In genomic region chr1:198168180-198168579, GRCh38 we compare ENCODE assay signal across 9 cellular contexts. TPM values are rescaled to one million over a fixed set of nuclear protein-coding genes. Genes with fewer than 3 reads are reported as not detected.
DNase-seq lines count a peak whose midpoint lies in the region; ATAC-seq, FAIRE-seq and TF ChIP-seq lines count a peak whose summit lies in the region.
"Had no signal": no experiment of that assay in that cellular context is flagged by ENCODE, and none has a peak within 500 bp of the region (broad histone marks: within the 10 kb centered on the region; RNA-seq: fewer than 3 reads in every experiment).

No MANE protein-coding gene starts in this region.

- intact Hi-C loops in activated T-helper 2 cell treated with anti-CD3 and anti-CD28 coated beads, Interferon-gamma antibody, Interleukin-2, Interleukin-4, amounts not matched to agents 10 μg/mL and 5 μg/mL and 100 μg/mL, durations not matched to agents 14 hours and 24 hours and 36 hours (cut with micrococcal nuclease) = loop anchor here (5.0 kb wide), 2 partner anchors 354 to 454 kb away; no protein-coding TSS in a partner anchor
- intact Hi-C loops in HepG2 (cut with micrococcal nuclease; ENCODE audit: unreplicated experiment) = no loop called here

- FAIRE-seq in HepG2 (lab: Jason Lieb, UNC) = no peak

- peaks cover 33% of the 10 kb centered on the region for H3K4me1 ChIP-seq in HepG2 (ENCODE audit: insufficient read depth, low read length)

- no TSS peak for BruUV-seq in HepG2 (replicated peaks; lab: Mats Ljungman, UMichigan)

- 93% methylated on average over 2 of the region's 2 CpGs for WGBS in HepG2 (ENCODE audit: low lambda C conversion rate)

- TF ChIP-seq CTCF in RWPE1 (conservative IDR thresholded peaks at IDR 0.05; ENCODE audit: low read depth) = no peak
- TF ChIP-seq CTCF in HepG2 (CRISPR knock-in tag; IDR thresholded peaks at IDR 0.05) = no peak

- TF ChIP-seq RAD21 in HepG2 (CRISPR knock-in tag; IDR thresholded peaks at IDR 0.05) = no peak

- DNase-seq in EL (peak; percentile 78), HCEC 1CT (peak; percentile 74), memory B cell (ENCODE audit: low spot score in 2 of 2) (no peak), RWPE1 (ENCODE audit: low spot score) (no peak), HepG2 (ENCODE audit: low spot score) (no peak)
- DNase-seq in activated T-helper 2 cell treated with anti-CD3 and anti-CD28 coated beads, Interferon-gamma antibody, Interleukin-2, Interleukin-4, amounts not matched to agents 10 μg/mL and 5 μg/mL and 100 μg/mL, durations not matched to agents 14 hours and 24 hours and 36 hours (ENCODE audit: low spot score) = no peak
- DNase-seq in stimulated activated CD4-positive, alpha-beta T cell treated with anti-CD3 and anti-CD28 coated beads, Interleukin-4, amount 100 ng/mL, for 4 hours = no peak
- DNase-seq: activated CD4-positive, alpha-beta T cell treated with anti-CD3 and anti-CD28 coated beads for 1 hour had no signal

- H3K27ac Mint-ChIP-seq in activated T-helper 2 cell treated with anti-CD3 and anti-CD28 coated beads, Interferon-gamma antibody, Interleukin-2, Interleukin-4, amounts not matched to agents 10 μg/mL and 5 μg/mL and 100 μg/mL, durations not matched to agents 14 hours and 24 hours and 36 hours = peak overlapping the region; percentile 89
- H3K27ac Mint-ChIP-seq in memory B cell = peak overlapping the region; percentile 77

- H3K27ac ChIP-seq in RWPE1 (no peak overlapping the region), HepG2 (ENCODE audit: extremely low read length, insufficient read depth, low read length) (no peak overlapping the region)

- no peak overlapping the region for H3K4me3 ChIP-seq in HepG2 (replicated peaks in 1 of 3; ENCODE audit: insufficient read depth in 1 of 3, low read depth in 2 of 3, low read length in 3 of 3)

- H3K9me3 ChIP-seq in HepG2 (ENCODE audit: low read length) = no peaks in the 10 kb centered on the region

- peaks cover 26% of the 10 kb centered on the region for H3K36me3 Mint-ChIP-seq in activated T-helper 2 cell treated with anti-CD3 and anti-CD28 coated beads, Interferon-gamma antibody, Interleukin-2, Interleukin-4, amounts not matched to agents 10 μg/mL and 5 μg/mL and 100 μg/mL, durations not matched to agents 14 hours and 24 hours and 36 hours (ENCODE audit: low read depth)
- peaks cover 2% of the 10 kb centered on the region for H3K36me3 Mint-ChIP-seq in memory B cell

- no peak for ATAC-seq in memory B cell (ENCODE audit: low read depth)
- ATAC-seq in HepG2 = no peak
- ATAC-seq in GM21528 (IDR thresholded peaks at IDR 0.05; ENCODE audit: low FRiP score, unreplicated experiment) = no peak

- POLR2A ChIA-PET in RWPE1 (lab: Yijun Ruan, JAX; ENCODE audit: low non-redundant PET) = no interaction called here
- POLR2A ChIA-PET in HepG2 (lab: Yijun Ruan, JAX) = no interaction called here

- no peaks in the 10 kb centered on the region for H3K27me3 ChIP-seq in HepG2 (ENCODE audit: control insufficient read depth in 1 of 2, insufficient read depth in 2 of 2, low read length in 2 of 2)

- H3K4me1 Mint-ChIP-seq in activated T-helper 2 cell treated with anti-CD3 and anti-CD28 coated beads, Interferon-gamma antibody, Interleukin-2, Interleukin-4, amounts not matched to agents 10 μg/mL and 5 μg/mL and 100 μg/mL, durations not matched to agents 14 hours and 24 hours and 36 hours (ENCODE audit: low read depth) = peaks cover 74% of the 10 kb centered on the region
- H3K4me1 Mint-ChIP-seq in memory B cell = peaks cover 50% of the 10 kb centered on the region

- no peak overlapping the region for H3K4me2 ChIP-seq in HepG2 (ENCODE audit: low read depth, low read length)

- peak overlapping the region; percentile 48 for H3K4me3 Mint-ChIP-seq in activated T-helper 2 cell treated with anti-CD3 and anti-CD28 coated beads, Interferon-gamma antibody, Interleukin-2, Interleukin-4, amounts not matched to agents 10 μg/mL and 5 μg/mL and 100 μg/mL, durations not matched to agents 14 hours and 24 hours and 36 hours (ENCODE audit: low read depth)
- H3K4me3 Mint-ChIP-seq in memory B cell = no peak overlapping the region

- TF ChIP-seq EP300 in HepG2 (IDR thresholded peaks at IDR 0.05; ENCODE audit: low read depth in 2 of 2, low read length in 2 of 2) = no peak
- TF ChIP-seq EP300 in HepG2 (CRISPR knock-in tag; IDR thresholded peaks at IDR 0.05; ENCODE audit: borderline replicate concordance) = no peak

- H3K27me3 Mint-ChIP-seq in activated T-helper 2 cell treated with anti-CD3 and anti-CD28 coated beads, Interferon-gamma antibody, Interleukin-2, Interleukin-4, amounts not matched to agents 10 μg/mL and 5 μg/mL and 100 μg/mL, durations not matched to agents 14 hours and 24 hours and 36 hours (ENCODE audit: low read depth) = no peaks in the 10 kb centered on the region
- no peaks in the 10 kb centered on the region for H3K27me3 Mint-ChIP-seq in memory B cell

- H3K79me2 ChIP-seq in HepG2 (ENCODE audit: insufficient read depth, low read length) = peaks cover 81% of the 10 kb centered on the region

- in situ Hi-C loops in HepG2 (cut with HindIII; ENCODE audit: extremely low pct_ligation_motif_present, low pct_unique_long_range_greater_than_20kb) = no loop called here

- no peak overlapping the region for H3K9ac ChIP-seq in HepG2 (ENCODE audit: insufficient read depth, low read depth, low read length)

- CTCF ChIA-PET in RWPE1 (lab: Yijun Ruan, JAX) (interaction anchor here (1.0 kb wide), 2 partner anchors 18 to 289 kb away, joined by 3 read pairs; no protein-coding TSS in a partner anchor), HepG2 (lab: Yijun Ruan, JAX; ENCODE audit: low intra/inter-chr PET ratio, low total read pairs) (no interaction called here)

- no peaks in the 10 kb centered on the region for H3K9me3 Mint-ChIP-seq in activated T-helper 2 cell treated with anti-CD3 and anti-CD28 coated beads, Interferon-gamma antibody, Interleukin-2, Interleukin-4, amounts not matched to agents 10 μg/mL and 5 μg/mL and 100 μg/mL, durations not matched to agents 14 hours and 24 hours and 36 hours
- H3K9me3 Mint-ChIP-seq in memory B cell = no peaks in the 10 kb centered on the region

- H3K36me3 ChIP-seq in HepG2 (replicated peaks in 1 of 2; ENCODE audit: control insufficient read depth in 1 of 2, insufficient read depth in 2 of 2, low read length in 2 of 2) = no peaks in the 10 kb centered on the region

- H2AFZ ChIP-seq in HepG2 (ENCODE audit: low read length) = no peak overlapping the region

- TF ChIP-seq POLR2A in HepG2 (IDR thresholded peaks at IDR 0.05; ENCODE audit: insufficient read depth in 1 of 2, low read depth in 2 of 2, low read length in 2 of 2) = no peak

- H4K20me1 ChIP-seq in HepG2 (ENCODE audit: insufficient read depth, low read length) = no peaks in the 10 kb centered on the region

TF ChIP-seq in HepG2, 621 proteins besides CTCF, POLR2A, EP300 and RAD21:
- TF ChIP-seq THYN1 (CRISPR knock-in tag; IDR thresholded peaks at IDR 0.05; ENCODE audit: borderline replicate concordance, low read depth) (no peak), CBX5 (CRISPR knock-in tag; IDR thresholded peaks at IDR 0.05; ENCODE audit: borderline replicate concordance) (no peak), AKAP8 (CRISPR knock-in tag; IDR thresholded peaks at IDR 0.05) (no peak), STAT5B (CRISPR knock-in tag; IDR thresholded peaks at IDR 0.05) (no peak), ZNF337 (CRISPR knock-in tag; IDR thresholded peaks at IDR 0.05; ENCODE audit: borderline replicate concordance, low read depth) (no peak), ZNF513 (CRISPR knock-in tag; conservative IDR thresholded peaks at IDR 0.05) (no peak), KAT7 (CRISPR knock-in tag; IDR thresholded peaks at IDR 0.05; ENCODE audit: borderline replicate concordance) (no peak), WIZ (CRISPR knock-in tag; IDR thresholded peaks at IDR 0.05) (no peak)

RNA-seq across cellular contexts. Expression of gene NEK7, which starts 11.4 kb away (rescaled TPM):
- 105 and 118 TPM in 2 replicates for total RNA-seq in activated T-helper 2 cell treated with anti-CD3 and anti-CD28 coated beads, Interferon-gamma antibody, Interleukin-2, Interleukin-4, amounts not matched to agents 10 μg/mL and 5 μg/mL and 100 μg/mL, durations not matched to agents 14 hours and 24 hours and 36 hours
- 19.2 and 25.5 TPM in 2 replicates for total RNA-seq in HepG2 (2016; rRNA removed; fragmentation: Illumina TruSeq; extraction: Trizol)
- total RNA-seq in HepG2 (2016; cell fraction: cytosol; rRNA removed; fragmentation: Illumina TruSeq; extraction: Trizol; ENCODE audit: low read depth) = 11.2 and 13.0 TPM in 2 replicates
- total RNA-seq in HepG2 (2016; cell fraction: insoluble cytoplasmic fraction; rRNA removed; fragmentation: Illumina TruSeq; extraction: Trizol) = 18.2 and 27.3 TPM in 2 replicates
- 19.4 and 21.0 TPM in 2 replicates for total RNA-seq in HepG2 (2016; cell fraction: membrane; rRNA removed; fragmentation: Illumina TruSeq; extraction: Trizol)
- 13.3 and 16.2 TPM in 2 replicates for total RNA-seq in HepG2 (2016; cell fraction: nucleus; rRNA removed; fragmentation: Illumina TruSeq; extraction: Trizol)
- 13.7 and 18.1 TPM in 2 replicates for polyA plus RNA-seq in HepG2 (2011; rRNA removed)
- polyA plus RNA-seq in HepG2 (2011; cell fraction: cytosol; rRNA removed) = 8.3 and 12.7 TPM in 2 replicates
- polyA plus RNA-seq in HepG2 (2011; cell fraction: nucleus; rRNA removed) = 8.7 and 9.7 TPM in 2 replicates
- 8.9 and 11.2 TPM in 2 replicates for polyA plus RNA-seq in HepG2 (2012)
- polyA plus RNA-seq in HepG2 (2016; cell fraction: cytosol; fragmentation: Illumina TruSeq; extraction: Trizol; ENCODE audit: low read depth) = 1.4 TPM in 2 replicates
- 15.9 and 16.7 TPM in 2 replicates for polyA plus RNA-seq in HepG2 (2016; cell fraction: insoluble cytoplasmic fraction; fragmentation: Illumina TruSeq; extraction: Trizol; ENCODE audit: low read depth)
- polyA plus RNA-seq in HepG2 (2016; cell fraction: membrane; fragmentation: Illumina TruSeq; extraction: Trizol; ENCODE audit: low read depth) = 6.0 and 6.2 TPM in 2 replicates
- 12.0 and 12.2 TPM in 2 replicates for polyA plus RNA-seq in HepG2 (2016; cell fraction: nucleus; fragmentation: Illumina TruSeq; extraction: Trizol; ENCODE audit: insufficient read depth, low read depth)
- polyA minus RNA-seq in HepG2 (2011; rRNA and poly(A)+ RNA removed; ENCODE audit: low replicate concordance) = 7.4 and 49.1 TPM in 2 replicates
- 13.1 and 26.9 TPM in 2 replicates for polyA minus RNA-seq in HepG2 (2011; cell fraction: cytosol; rRNA and poly(A)+ RNA removed)
- polyA minus RNA-seq in HepG2 (2011; cell fraction: nucleus; rRNA and poly(A)+ RNA removed) = 28.5 and 38.8 TPM in 2 replicates

Comparison
In these comparisons a context has a peak if more than half of its experiments do, and no peak if none do; other contexts are left out.
1. DNase-seq: peak in EL (single experiment) and HCEC 1CT (single experiment); none in activated T-helper 2 cell treated with anti-CD3 and anti-CD28 coated beads, Interferon-gamma antibody, Interleukin-2, Interleukin-4, amounts not matched to agents 10 μg/mL and 5 μg/mL and 100 μg/mL, durations not matched to agents 14 hours and 24 hours and 36 hours (single experiment), memory B cell (0 of 2), RWPE1 (single experiment), stimulated activated CD4-positive, alpha-beta T cell treated with anti-CD3 and anti-CD28 coated beads, Interleukin-4, amount 100 ng/mL, for 4 hours (0 of 2) and HepG2 (single experiment).